8 cellular contexts compared by ENCODE assay signal in genomic region chr14:33792387-33793368, GRCh38.
DNase-seq lines count a peak whose midpoint lies in the region; ATAC-seq, FAIRE-seq and TF ChIP-seq lines count a peak whose summit lies in the region.

No MANE protein-coding gene starts in this region.

- peak; percentile 97 for TF ChIP-seq CTCF in chondrocyte (IDR thresholded peaks at IDR 0.05)

- FAIRE-seq in GM12892 (lab: Jason Lieb, UNC): peak; percentile 90

- H3K9me3 Mint-ChIP-seq in chondrocyte (ENCODE audit: low read depth): no peaks in the 10 kb centered on the region

- no peak for TF ChIP-seq POLR2A in GM12892 (IDR thresholded peaks at IDR 0.05; ENCODE audit: low read depth, low read length)

- peak overlapping the region; percentile 59 for H3K4me3 Mint-ChIP-seq in chondrocyte (ENCODE audit: unreplicated experiment)

- H3K27ac Mint-ChIP-seq in chondrocyte (ENCODE audit: unreplicated experiment): no peak overlapping the region

- H3K4me1 Mint-ChIP-seq in chondrocyte (ENCODE audit: low read depth): peaks cover 12% of the 10 kb centered on the region

- DNase-seq in GM12892 (ENCODE audit: insufficient read length): peak; percentile 47
- DNase-seq in NCI-H345 (lab: John Stamatoyannopoulos, UW): peak; percentile 77
- peak; percentile 49 to 60 for DNase-seq in activated CD4-positive, alpha-beta T cell treated with anti-CD3 and anti-CD28 coated beads for 4 hours
- no peak for DNase-seq in chondrocyte (ENCODE audit: low spot score)
- peak; percentile 94 for DNase-seq in left kidney (ENCODE audit: low read depth, low spot score)
- peak; percentile 77 to 79 for DNase-seq in stimulated activated CD4-positive, alpha-beta T cell treated with anti-CD3 and anti-CD28 coated beads, Interleukin-2, amount 100 ng/mL, for 24 hours

- ATAC-seq in HG03045 (IDR thresholded peaks at IDR 0.05; ENCODE audit: unreplicated experiment): peak; percentile 61
- ATAC-seq in GM21786 (IDR thresholded peaks at IDR 0.05; ENCODE audit: unreplicated experiment): no peak

- no peaks in the 10 kb centered on the region for H3K36me3 Mint-ChIP-seq in chondrocyte (ENCODE audit: low read depth)

- H3K27me3 Mint-ChIP-seq in chondrocyte (ENCODE audit: low read depth): no peaks in the 10 kb centered on the region
